8 cellular contexts compared by ENCODE assay signal in genomic region chr3:40456279-40456939, GRCh38. TPM values are rescaled to one million over a fixed set of nuclear protein-coding genes. Genes with fewer than 3 reads are reported as not detected.
A peak's percentile ranks its signal among the peaks of the same experiment; 100 is the strongest.
DNase-seq lines count a peak whose midpoint lies in the region; ATAC-seq and TF ChIP-seq lines count a peak whose summit lies in the region.

No MANE protein-coding gene starts in this region.

- peak overlapping the region; percentile 11 to 84 (median 82) for H3K4me3 ChIP-seq in upper lobe of left lung

- no peaks in the 10 kb centered on the region for H3K9me3 Mint-ChIP-seq in activated naive CD4-positive, alpha-beta T cell treated with anti-CD3 and anti-CD28 coated beads, Interleukin-2, amount 50 U/mL, for 24 hours
- H3K9me3 Mint-ChIP-seq in MCF 10A (ENCODE audit: unreplicated experiment) (no peaks in the 10 kb centered on the region), memory B cell (no peaks in the 10 kb centered on the region)

- CTCF ChIA-PET in MCF 10A (lab: Yijun Ruan, JAX), result interaction anchor here (0.8 to 1.6 kb wide), 4 partner anchors 22 to 743 kb away, joined by 4 to 5 read pairs (median 4); partner anchors contain the start of gene CTNNB1

- H3K27me3 Mint-ChIP-seq in activated naive CD4-positive, alpha-beta T cell treated with anti-CD3 and anti-CD28 coated beads, Interleukin-2, amount 50 U/mL, for 24 hours, result no peaks in the 10 kb centered on the region
- H3K27me3 Mint-ChIP-seq in MCF 10A (ENCODE audit: insufficient read depth, unreplicated experiment) (no peaks in the 10 kb centered on the region), memory B cell (no peaks in the 10 kb centered on the region)

- TF ChIP-seq POLR2A in upper lobe of left lung (IDR thresholded peaks at IDR 0.05), result no peak

- H3K27ac Mint-ChIP-seq in activated naive CD4-positive, alpha-beta T cell treated with anti-CD3 and anti-CD28 coated beads, Interleukin-2, amount 50 U/mL, for 24 hours, result peak overlapping the region; percentile 96
- peak overlapping the region; percentile 99 for H3K27ac Mint-ChIP-seq in MCF 10A (ENCODE audit: low read depth, unreplicated experiment)
- H3K27ac Mint-ChIP-seq in memory B cell, result peak overlapping the region; percentile 96

- WGBS in upper lobe of left lung, 2 donors, result 51 to 56% methylated on average over 29 of the region's 29 CpGs

- ATAC-seq in memory B cell (ENCODE audit: low read depth) (no peak), upper lobe of left lung (ENCODE audit: low FRiP score in 2 of 2) (no peak), HG03378 (IDR thresholded peaks at IDR 0.05; ENCODE audit: unreplicated experiment) (no peak)

- H3K36me3 ChIP-seq in upper lobe of left lung, result peaks cover 8 to 34% (median 26%) of the 10 kb centered on the region in 4 donors

- no peak for TF ChIP-seq EP300 in upper lobe of left lung (IDR thresholded peaks at IDR 0.05)

- intact Hi-C loops in MCF 10A (cut with micrococcal nuclease), result no loop called here

- H3K27me3 ChIP-seq in upper lobe of left lung, result no peaks in the 10 kb centered on the region

- POLR2A ChIA-PET in MCF 10A (lab: Yijun Ruan, JAX), result interaction anchor here (0.6 to 3.6 kb wide), 27 partner anchors 10 to 1563 kb away, joined by 3 to 41 read pairs (median 4); partner anchors contain the start of genes RPSA, ZNF619, ZNF620 and ZNF621

- H3K9me3 ChIP-seq in upper lobe of left lung, result no peaks in the 10 kb centered on the region

- peaks cover 39 to 58% (median 44%) of the 10 kb centered on the region in 4 donors for H3K4me1 ChIP-seq in upper lobe of left lung

- TSS peak; percentile 89 for BruUV-seq in MCF 10A (replicated peaks; lab: Mats Ljungman, UMichigan)

- TF ChIP-seq CTCF in MCF 10A (IDR thresholded peaks at IDR 0.05; ENCODE audit: unreplicated experiment) (no peak), upper lobe of left lung (IDR thresholded peaks at IDR 0.05) (no peak)

- H3K27ac ChIP-seq in upper lobe of left lung, result peak overlapping the region; percentile 86 to 93 (median 91)

- peak overlapping the region; percentile 93 for H3K4me3 Mint-ChIP-seq in activated naive CD4-positive, alpha-beta T cell treated with anti-CD3 and anti-CD28 coated beads, Interleukin-2, amount 50 U/mL, for 24 hours
- H3K4me3 Mint-ChIP-seq in MCF 10A (ENCODE audit: unreplicated experiment) (peak overlapping the region; percentile 94), memory B cell (peak overlapping the region; percentile 94)

- H3K36me3 Mint-ChIP-seq in activated naive CD4-positive, alpha-beta T cell treated with anti-CD3 and anti-CD28 coated beads, Interleukin-2, amount 50 U/mL, for 24 hours, result peaks cover 23% of the 10 kb centered on the region
- H3K36me3 Mint-ChIP-seq in MCF 10A (ENCODE audit: insufficient read depth, unreplicated experiment) (peaks cover 53% of the 10 kb centered on the region), memory B cell (peaks cover 3% of the 10 kb centered on the region)

- DNase-seq in activated naive CD4-positive, alpha-beta T cell treated with Interleukin-2 at 50 U/mL for 16 hours, result no peak
- DNase-seq in MCF 10A (ENCODE audit: unreplicated experiment) (no peak), memory B cell (ENCODE audit: low spot score in 2 of 2) (no peak), upper lobe of left lung (peak in 1 of 2 donors; percentile 45), SHP77 (lab: John Stamatoyannopoulos, UW) (no peak), medulla oblongata (ENCODE audit: extremely low spot score) (no peak)

- H3K4me1 Mint-ChIP-seq in activated naive CD4-positive, alpha-beta T cell treated with anti-CD3 and anti-CD28 coated beads, Interleukin-2, amount 50 U/mL, for 24 hours, result peaks cover 52% of the 10 kb centered on the region
- H3K4me1 Mint-ChIP-seq in MCF 10A (ENCODE audit: insufficient read depth, unreplicated experiment) (peaks cover 13% of the 10 kb centered on the region), memory B cell (peaks cover 15% of the 10 kb centered on the region)

RNA-seq across cellular contexts. Expression of gene RPL14, which starts 0.7 kb away (rescaled TPM):
- 3,024 and 3,432 TPM in 2 replicates for total RNA-seq in MCF 10A (2022)
- total RNA-seq in upper lobe of left lung, result 1,000 to 10,000 TPM in 2 of 6 donors, 100 to 1,000 TPM in 4; 173 to 1,676 (median 348) TPM

RNA-seq across cellular contexts. Expression of gene ZNF619, which starts 20.5 kb away (rescaled TPM):
- total RNA-seq in MCF 10A (2022) (8.3 and 8.7 TPM in 2 replicates), upper lobe of left lung (10 to 100 TPM in 1 of 6 donors, 1 to 10 TPM in 5; 4.4 to 10.5 (median 5.9) TPM)

RNA-seq across cellular contexts. Expression of gene ZNF620, which starts 49.4 kb away (rescaled TPM):
- total RNA-seq in MCF 10A (2022), result 2.8 and 2.9 TPM in 2 replicates
- 1 to 10 TPM; 2.1 to 9.6 (median 5.3) TPM for total RNA-seq in upper lobe of left lung
